ENCODE assay signal across 8 cellular contexts in genomic region chr7:149741629-149742028, GRCh38. TPM values are rescaled to one million over a fixed set of nuclear protein-coding genes. Genes with fewer than 3 reads are reported as not detected.
DNase-seq lines count a peak whose midpoint lies in the region; ATAC-seq and TF ChIP-seq lines count a peak whose summit lies in the region.

No MANE protein-coding gene starts in this region.

- H3K14ac ChIP-seq in H9 (ENCODE audit: insufficient read depth, low read length), result no peak overlapping the region

- H3K27me3 Mint-ChIP-seq in H9 (ENCODE audit: low read depth) (peaks cover 44% of the 10 kb centered on the region), T-helper 17 cell (peaks cover 57% of the 10 kb centered on the region)
- H3K27me3 Mint-ChIP-seq in stimulated activated naive CD8-positive, alpha-beta T cell treated with anti-CD3 and anti-CD28 coated beads, Interleukin-15, Interleukin-2, amounts not matched to agents 100 ng/mL and 50 ng/mL, for 24 hours, result peaks cover 44% of the 10 kb centered on the region

- no peak overlapping the region for H3K56ac ChIP-seq in H9 (ENCODE audit: insufficient read length, low read depth, low read length)

- H3K4me1 ChIP-seq in H9 (ENCODE audit: insufficient read depth, low read length) (no peaks in the 10 kb centered on the region), left ventricle myocardium inferior (peaks cover 12% of the 10 kb centered on the region)

- H4K8ac ChIP-seq in H9 (replicated peaks; ENCODE audit: insufficient read length, low read depth, low read length), result no peak overlapping the region

- no peak for TF ChIP-seq CTCF in H9 (conservative IDR thresholded peaks at IDR 0.05)
- TF ChIP-seq CTCF in left ventricle myocardium inferior (IDR thresholded peaks at IDR 0.05; ENCODE audit: borderline replicate concordance), result no peak

- no peak overlapping the region for H2BK12ac ChIP-seq in H9 (ENCODE audit: insufficient read length, low read depth, low read length)

- H3K4me2 ChIP-seq in H9 (ENCODE audit: insufficient read depth, insufficient read length, low read length), result peak overlapping the region; percentile 73

- no peak overlapping the region for H2AFZ ChIP-seq in H9 (ENCODE audit: low read length)

- H2BK15ac ChIP-seq in H9 (ENCODE audit: low read depth, low read length), result 0 out of 2 replicates have a peak overlapping the region, but pooled peaks have one; percentile 9

- H3K79me2 ChIP-seq in H9 (ENCODE audit: insufficient read depth, low read length), result no peaks in the 10 kb centered on the region

- H2BK120ac ChIP-seq in H9 (ENCODE audit: low read depth, low read length, poor library complexity, severe bottlenecking), result no peak overlapping the region

- peak overlapping the region in 1 of 2 experiments; percentile 79; a peak in 1 of 5 replicates for H3K4me3 Mint-ChIP-seq in H9
- peak overlapping the region; percentile 89 for H3K4me3 Mint-ChIP-seq in T-helper 17 cell
- peak overlapping the region; percentile 69 for H3K4me3 Mint-ChIP-seq in stimulated activated naive CD8-positive, alpha-beta T cell treated with anti-CD3 and anti-CD28 coated beads, Interleukin-15, Interleukin-2, amounts not matched to agents 100 ng/mL and 50 ng/mL, for 24 hours

- H3T11ph ChIP-seq in H9 (ENCODE audit: low read length), result no peak overlapping the region

- H4K20me1 ChIP-seq in H9 (ENCODE audit: control insufficient read depth, insufficient read depth, insufficient read length), result no peaks in the 10 kb centered on the region

- intact Hi-C loops in left ventricle myocardium inferior (cut with micrococcal nuclease), result loop anchor here (10.0 kb wide), 1 partner anchor 77 kb away; no protein-coding TSS in a partner anchor

- no peak overlapping the region for H4K5ac ChIP-seq in H9 (ENCODE audit: insufficient read length, low read depth, low read length)

- no CpG with 5 or more reads among the region's 13 CpGs for WGBS in H9 (ENCODE audit: extremely low coverage, insufficient read length, low lambda C conversion rate)

- H3K79me1 ChIP-seq in H9 (ENCODE audit: insufficient read depth, low read depth, low read length, poor library complexity, severe bottlenecking), result no peaks in the 10 kb centered on the region

- H3K27ac ChIP-seq in H9 (ENCODE audit: insufficient read length, low read depth, low read length), result no peak overlapping the region
- H3K27ac ChIP-seq in left ventricle myocardium inferior (replicated peaks), result peak overlapping the region; percentile 52

- ATAC-seq in T-helper 17 cell (peak; percentile 59), GM21717 (IDR thresholded peaks at IDR 0.05; ENCODE audit: unreplicated experiment) (no peak)

- peaks cover 2% of the 10 kb centered on the region for H3K23me2 ChIP-seq in H9 (ENCODE audit: insufficient read length, low read depth, low read length, poor library complexity, severe bottlenecking)

- H4K91ac ChIP-seq in H9 (ENCODE audit: insufficient read length, low read depth, low read length), result no peak overlapping the region

- H3K9me3 Mint-ChIP-seq in H9, result no peaks in the 10 kb centered on the region; a peak in 2 of 5 replicates
- H3K9me3 Mint-ChIP-seq in stimulated activated naive CD8-positive, alpha-beta T cell treated with anti-CD3 and anti-CD28 coated beads, Interleukin-15, Interleukin-2, amounts not matched to agents 100 ng/mL and 50 ng/mL, for 24 hours, result no peaks in the 10 kb centered on the region

- H3K4ac ChIP-seq in H9 (ENCODE audit: low read depth, low read length), result no peak overlapping the region

- no peak overlapping the region for H3K18ac ChIP-seq in H9 (ENCODE audit: insufficient read length, low read depth, low read length)

- H2BK5ac ChIP-seq in H9 (ENCODE audit: insufficient read length, low read length), result no peak overlapping the region

- no peak overlapping the region for H3K23ac ChIP-seq in H9 (ENCODE audit: insufficient read length, low read depth, low read length)

- H2AK5ac ChIP-seq in H9 (ENCODE audit: insufficient read length, low read length), result no peak overlapping the region

- H3K27ac Mint-ChIP-seq in H9, result no peak overlapping the region
- H3K27ac Mint-ChIP-seq in T-helper 17 cell, result no peak overlapping the region
- no peak overlapping the region for H3K27ac Mint-ChIP-seq in stimulated activated naive CD8-positive, alpha-beta T cell treated with anti-CD3 and anti-CD28 coated beads, Interleukin-15, Interleukin-2, amounts not matched to agents 100 ng/mL and 50 ng/mL, for 24 hours

- DNase-seq in Ammon's horn (ENCODE audit: low spot score), result peak; percentile 80
- no peak for DNase-seq in H9
- no peak for DNase-seq in T-helper 17 cell
- DNase-seq in left ventricle myocardium inferior, result no peak
- DNase-seq in COR-L47 (lab: John Stamatoyannopoulos, UW), result no peak
- no peak for DNase-seq in mucosa of gallbladder (ENCODE audit: low spot score)

- no peaks in the 10 kb centered on the region for H3K36me3 ChIP-seq in left ventricle myocardium inferior

- H3K27me3 ChIP-seq in H9 (ENCODE audit: insufficient read depth, low read length) (no peaks in the 10 kb centered on the region), left ventricle myocardium inferior (ENCODE audit: low read depth) (no peaks in the 10 kb centered on the region)

- peaks cover 7 to 10% of the 10 kb centered on the region in 2 experiments for H3K4me1 Mint-ChIP-seq in H9
- H3K4me1 Mint-ChIP-seq in T-helper 17 cell, result peaks cover 10% of the 10 kb centered on the region
- H3K4me1 Mint-ChIP-seq in stimulated activated naive CD8-positive, alpha-beta T cell treated with anti-CD3 and anti-CD28 coated beads, Interleukin-15, Interleukin-2, amounts not matched to agents 100 ng/mL and 50 ng/mL, for 24 hours (ENCODE audit: low read depth), result peaks cover 8% of the 10 kb centered on the region

- H3K9ac ChIP-seq in H9 (ENCODE audit: extremely low read depth, insufficient read length, low read length), result no peak overlapping the region

- no peaks in the 10 kb centered on the region for H3K9me3 ChIP-seq in H9 (ENCODE audit: control insufficient read depth, low read depth, low read length)
- no peaks in the 10 kb centered on the region for H3K9me3 ChIP-seq in T-helper 17 cell (ENCODE audit: control insufficient read depth, low read length, poor library complexity, severe bottlenecking)
- no peaks in the 10 kb centered on the region for H3K9me3 ChIP-seq in left ventricle myocardium inferior (replicated peaks)

- peak overlapping the region; percentile 60 for H3K4me3 ChIP-seq in left ventricle myocardium inferior

- H3K36me3 Mint-ChIP-seq in H9 (ENCODE audit: insufficient read depth in 1 of 3, low read depth in 3 of 3) (no peaks in the 10 kb centered on the region), T-helper 17 cell (ENCODE audit: low read depth) (peaks cover 4% of the 10 kb centered on the region)
- no peaks in the 10 kb centered on the region for H3K36me3 Mint-ChIP-seq in stimulated activated naive CD8-positive, alpha-beta T cell treated with anti-CD3 and anti-CD28 coated beads, Interleukin-15, Interleukin-2, amounts not matched to agents 100 ng/mL and 50 ng/mL, for 24 hours (ENCODE audit: low read depth)

- H2BK20ac ChIP-seq in H9 (ENCODE audit: low read depth, low read length, poor library complexity, severe bottlenecking), result no peak overlapping the region

RNA-seq across cellular contexts. Expression of gene ZNF467, which starts 31.8 kb away (rescaled TPM):
- 0.31 and 0.35 TPM in 2 replicates for total RNA-seq in H9 (2021)
- 1 to 10 TPM; 3.3 to 8.4 TPM for total RNA-seq in T-helper 17 cell
- 5.2 TPM for total RNA-seq in left ventricle myocardium inferior
- total RNA-seq in mucosa of gallbladder, result 31.1 TPM
